9 cellular contexts compared by ENCODE assay signal in genomic region chr5:39057745-39058144, GRCh38. TPM values are rescaled to one million over a fixed set of nuclear protein-coding genes. Genes with fewer than 3 reads are reported as not detected.
DNase-seq lines count a peak whose midpoint lies in the region; ATAC-seq and TF ChIP-seq lines count a peak whose summit lies in the region.
"Had no signal": no experiment of that assay in that cellular context is flagged by ENCODE, and none has a peak within 500 bp of the region (broad histone marks: within the 10 kb centered on the region; RNA-seq: fewer than 3 reads in every experiment).

No MANE protein-coding gene starts in this region.

- TF ChIP-seq EP300 in stomach (IDR thresholded peaks at IDR 0.05), result no peak

- TF ChIP-seq CTCF in stomach (IDR thresholded peaks at IDR 0.05), result no peak

- H3K9me3 Mint-ChIP-seq in activated T-cell treated with anti-CD3 and anti-CD28 coated beads, Interleukin-2, amount 50 U/mL, for 4 hours, result no peaks in the 10 kb centered on the region

- DNase-seq in activated T-cell treated with anti-CD3 and anti-CD28 coated beads, Interleukin-2, amount 50 U/mL, for 4 hours, result no peak
- DNase-seq in activated T-cell treated with anti-CD3 and anti-CD28 coated beads, Interleukin-2, amount 50 U/mL, for 48 hours, result no peak
- no peak for DNase-seq in effector memory CD4-positive, alpha-beta T cell
- no peak for DNase-seq in stomach
- no peak for DNase-seq in NCI-H2107 (lab: John Stamatoyannopoulos, UW)
- DNase-seq in stimulated activated CD4-positive, alpha-beta T cell treated with anti-CD3 and anti-CD28 coated beads, Interleukin-12 subunit alpha, Interleukin-12 subunit beta, amount 100 ng/mL, for 4 hours, result no peak
- DNase-seq: NCI-H1048 had no signal

- no peak for ATAC-seq in activated T-cell treated with anti-CD3 and anti-CD28 coated beads, Interleukin-2, amount 50 U/mL, for 4 hours
- ATAC-seq in HG03432 (IDR thresholded peaks at IDR 0.05; ENCODE audit: unreplicated experiment) (peak; percentile 72), esophagus mucosa (no peak)

- no peaks in the 10 kb centered on the region for H3K27me3 Mint-ChIP-seq in activated T-cell treated with anti-CD3 and anti-CD28 coated beads, Interleukin-2, amount 50 U/mL, for 4 hours (ENCODE audit: low read depth)

- intact Hi-C loops in stomach (cut with DNase I; ENCODE audit: low total_unique reads), result no loop called here

- no peak overlapping the region for H3K27ac ChIP-seq in effector memory CD4-positive, alpha-beta T cell (ENCODE audit: insufficient read depth, low read length, poor library complexity, severe bottlenecking)
- H3K27ac ChIP-seq in stomach, result peak overlapping the region in 2 of 5 donors; percentile 44 to 61

- H3K4me1 ChIP-seq in effector memory CD4-positive, alpha-beta T cell (ENCODE audit: control insufficient read depth, insufficient read depth, low read length, poor library complexity, severe bottlenecking), result peaks cover 7% of the 10 kb centered on the region
- peaks cover 7 to 83% (median 50%) of the 10 kb centered on the region in 4 donors for H3K4me1 ChIP-seq in stomach

- no peaks in the 10 kb centered on the region for H3K27me3 ChIP-seq in effector memory CD4-positive, alpha-beta T cell (replicated peaks; ENCODE audit: control insufficient read depth, insufficient read depth, low read length, poor library complexity, severe bottlenecking)
- no peaks in the 10 kb centered on the region for H3K27me3 ChIP-seq in stomach

- H3K4me1 Mint-ChIP-seq in activated T-cell treated with anti-CD3 and anti-CD28 coated beads, Interleukin-2, amount 50 U/mL, for 4 hours (ENCODE audit: low read depth), result peaks cover 71% of the 10 kb centered on the region

- WGBS in stomach, 5 donors, result 7 to 15% (median 8%) methylated on average over 2 of the region's 2 CpGs

- no peak for TF ChIP-seq POLR2A in stomach (IDR thresholded peaks at IDR 0.05)

- no peaks in the 10 kb centered on the region for H3K9me3 ChIP-seq in effector memory CD4-positive, alpha-beta T cell (ENCODE audit: control insufficient read depth, low read length)
- no peaks in the 10 kb centered on the region for H3K9me3 ChIP-seq in stomach

- H3K4me3 ChIP-seq in effector memory CD4-positive, alpha-beta T cell (ENCODE audit: insufficient read depth, low read depth, low read length, poor library complexity, severe bottlenecking), result peak overlapping the region; percentile 27
- peak overlapping the region in 3 of 4 donors; percentile 17 to 31 (median 18) for H3K4me3 ChIP-seq in stomach

- peaks cover 11% of the 10 kb centered on the region for H3K36me3 Mint-ChIP-seq in activated T-cell treated with anti-CD3 and anti-CD28 coated beads, Interleukin-2, amount 50 U/mL, for 4 hours (ENCODE audit: insufficient read depth)

- peak overlapping the region; percentile 70 for H3K4me3 Mint-ChIP-seq in activated T-cell treated with anti-CD3 and anti-CD28 coated beads, Interleukin-2, amount 50 U/mL, for 4 hours

- no peaks in the 10 kb centered on the region for H3K36me3 ChIP-seq in effector memory CD4-positive, alpha-beta T cell (ENCODE audit: control insufficient read depth, insufficient read depth, low read length)
- H3K36me3 ChIP-seq in stomach, result no peaks in the 10 kb centered on the region

RNA-seq across cellular contexts. Expression of gene RICTOR, which starts 16.5 kb away (rescaled TPM):
- total RNA-seq in activated T-cell treated with anti-CD3 and anti-CD28 coated beads, Interleukin-2, amount 50 U/mL, for 4 hours, result 10 to 100 TPM; 14.1 to 19.2 (median 18.0) TPM
- total RNA-seq in stomach (100 to 1,000 TPM in 2 of 5 donors, 10 to 100 TPM in 3; 14.2 to 125 (median 36.2) TPM), esophagus mucosa (18.1 TPM)
- polyA plus RNA-seq in stomach, result 1 to 10 TPM; 2.3 to 3.7 (median 3.3) TPM
